Comparison of ENCODE assay signal across 28 cellular contexts in the genomic region with DNA sequence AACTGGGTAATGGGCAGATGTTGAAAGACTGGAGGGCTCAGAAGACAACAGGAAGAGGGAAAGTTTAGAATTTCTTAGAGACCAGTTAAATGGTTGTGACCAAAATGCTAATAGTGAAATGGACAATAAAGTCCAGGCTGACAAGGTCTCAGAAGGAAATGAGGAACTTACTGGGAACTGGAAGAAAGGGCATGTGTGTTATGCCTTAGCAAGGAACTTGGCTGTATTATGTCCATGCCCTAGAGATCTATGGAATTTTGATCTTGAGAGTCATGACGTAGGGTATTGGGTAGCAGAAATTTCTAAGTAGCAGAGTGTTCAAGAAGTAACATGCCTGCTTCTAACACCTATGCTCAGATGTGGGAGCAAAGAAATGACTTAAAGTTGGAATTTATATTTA.
"Had no signal": no experiment of that assay in that cellular context is flagged by ENCODE, and none has a peak within 500 bp of the region (broad histone marks: within the 10 kb centered on the region; RNA-seq: fewer than 3 reads in every experiment).

No MANE protein-coding gene starts in this region.

- ATAC-seq: activated naive CD4-positive, alpha-beta T cell treated with anti-CD3 and anti-CD28 coated beads, Interleukin-2, amount 50 U/mL, for 72 hours; activated T-cell treated with anti-CD3 and anti-CD28 coated beads, Interleukin-2, amount 50 U/mL, for 72 hours; esophagus mucosa; WTC11 had no signal

- H3K9me3 Mint-ChIP-seq: activated CD4-positive, alpha-beta memory T cell treated with anti-CD3 and anti-CD28 coated beads, Interleukin-2, amount 10 ng/mL, durations not matched to agents 7 days and 5 days; activated CD4-positive, alpha-beta T cell treated with anti-CD3 and anti-CD28 coated beads, Interleukin-2, amount 10 ng/mL, durations not matched to agents 7 days and 5 days; activated naive CD4-positive, alpha-beta T cell treated with anti-CD3 and anti-CD28 coated beads, Interleukin-2, amount 10 ng/mL, durations not matched to agents 7 days and 5 days; activated T-cell treated with anti-CD3 and anti-CD28 coated beads, Interleukin-2, amount 50 U/mL, for 24 hours; activated T-cell treated with anti-CD3 and anti-CD28 coated beads, Interleukin-2, amount 50 U/mL, for 72 hours had no signal

- H3K27me3 ChIP-seq: ascending aorta, breast epithelium, cardiac muscle cell, colonic mucosa had no signal

- H3K4me3 Mint-ChIP-seq: activated CD4-positive, alpha-beta memory T cell treated with anti-CD3 and anti-CD28 coated beads, Interleukin-2, amount 10 ng/mL, durations not matched to agents 7 days and 5 days; activated CD4-positive, alpha-beta T cell treated with anti-CD3 and anti-CD28 coated beads, Interleukin-2, amount 10 ng/mL, durations not matched to agents 7 days and 5 days; activated naive CD4-positive, alpha-beta T cell treated with anti-CD3 and anti-CD28 coated beads, Interleukin-2, amount 10 ng/mL, durations not matched to agents 7 days and 5 days; activated naive CD8-positive, alpha-beta T cell treated with anti-CD3 and anti-CD28 coated beads, Interleukin-2, amount 10 ng/mL, durations not matched to agents 7 days and 5 days; activated T-cell treated with anti-CD3 and anti-CD28 coated beads, Interleukin-2, amount 50 U/mL, for 24 hours; activated T-cell treated with anti-CD3 and anti-CD28 coated beads, Interleukin-2, amount 50 U/mL, for 72 hours; brain; WTC11 had no signal

- H3K27ac ChIP-seq: ascending aorta, breast epithelium, cardiac muscle cell, colonic mucosa, VCaP had no signal

- DNase-seq: activated CD4-positive, alpha-beta memory T cell treated with anti-CD3 and anti-CD28 coated beads, Interleukin-2, amount 10 ng/mL, durations not matched to agents 7 days and 5 days; activated CD4-positive, alpha-beta T cell treated with anti-CD3 and anti-CD28 coated beads for 1 hour; activated CD4-positive, alpha-beta T cell treated with anti-CD3 and anti-CD28 coated beads for 4 hours; activated CD4-positive, alpha-beta T cell treated with anti-CD3 and anti-CD28 coated beads, Interleukin-2, amount 10 ng/mL, durations not matched to agents 7 days and 5 days; activated CD4-positive, alpha-beta T cell treated with anti-CD3 and anti-CD28 coated beads, Interleukin-2, amount 50 U/mL, for 4 hours; activated CD8-positive, alpha-beta memory T cell treated with anti-CD3 and anti-CD28 coated beads, Interleukin-2, amount 50 U/mL, for 48 hours; activated gamma-delta T cell; activated naive CD4-positive, alpha-beta T cell; activated naive CD4-positive, alpha-beta T cell treated with anti-CD3 and anti-CD28 coated beads, Interleukin-2, amount 10 ng/mL, durations not matched to agents 7 days and 5 days; activated naive CD8-positive, alpha-beta T cell treated with anti-CD3 and anti-CD28 coated beads, Interleukin-2, amount 10 ng/mL, durations not matched to agents 7 days and 5 days; activated T-cell treated with anti-CD3 and anti-CD28 coated beads for 4 hours; activated T-cell treated with anti-CD3 and anti-CD28 coated beads, Interleukin-2, amount 50 U/mL, for 24 hours; activated T-cell treated with anti-CD3 and anti-CD28 coated beads, Interleukin-2, amount 50 U/mL, for 72 hours; central memory CD4-positive, alpha-beta T cell; cerebellar nuclear complex; colonic mucosa; effector CD8-positive, alpha-beta T cell; foreskin fibroblast; head of caudate nucleus; T-helper 2 cell had no signal

- H3K36me3 Mint-ChIP-seq: activated naive CD4-positive, alpha-beta T cell treated with anti-CD3 and anti-CD28 coated beads, Interleukin-2, amount 10 ng/mL, durations not matched to agents 7 days and 5 days had no signal

- H3K9me3 ChIP-seq: ascending aorta, breast epithelium, colonic mucosa had no signal

- H3K4me1 Mint-ChIP-seq: activated CD4-positive, alpha-beta memory T cell treated with anti-CD3 and anti-CD28 coated beads, Interleukin-2, amount 10 ng/mL, durations not matched to agents 7 days and 5 days; activated CD4-positive, alpha-beta T cell treated with anti-CD3 and anti-CD28 coated beads, Interleukin-2, amount 10 ng/mL, durations not matched to agents 7 days and 5 days; activated naive CD4-positive, alpha-beta T cell treated with anti-CD3 and anti-CD28 coated beads, Interleukin-2, amount 10 ng/mL, durations not matched to agents 7 days and 5 days; activated naive CD8-positive, alpha-beta T cell treated with anti-CD3 and anti-CD28 coated beads, Interleukin-2, amount 10 ng/mL, durations not matched to agents 7 days and 5 days; brain; WTC11 had no signal

- H3K36me3 ChIP-seq: breast epithelium, colonic mucosa had no signal

- H3K4me3 ChIP-seq: ascending aorta, breast epithelium, cardiac muscle cell, colonic mucosa had no signal

- H3K27me3 Mint-ChIP-seq: activated CD4-positive, alpha-beta memory T cell treated with anti-CD3 and anti-CD28 coated beads, Interleukin-2, amount 10 ng/mL, durations not matched to agents 7 days and 5 days; activated CD4-positive, alpha-beta T cell treated with anti-CD3 and anti-CD28 coated beads, Interleukin-2, amount 10 ng/mL, durations not matched to agents 7 days and 5 days; activated naive CD4-positive, alpha-beta T cell treated with anti-CD3 and anti-CD28 coated beads, Interleukin-2, amount 10 ng/mL, durations not matched to agents 7 days and 5 days; activated naive CD8-positive, alpha-beta T cell treated with anti-CD3 and anti-CD28 coated beads, Interleukin-2, amount 10 ng/mL, durations not matched to agents 7 days and 5 days; activated T-cell treated with anti-CD3 and anti-CD28 coated beads, Interleukin-2, amount 50 U/mL, for 24 hours; brain had no signal

- H3K4me1 ChIP-seq: ascending aorta, breast epithelium, colonic mucosa had no signal

- H3K27ac Mint-ChIP-seq: activated CD4-positive, alpha-beta memory T cell treated with anti-CD3 and anti-CD28 coated beads, Interleukin-2, amount 10 ng/mL, durations not matched to agents 7 days and 5 days; activated CD4-positive, alpha-beta T cell treated with anti-CD3 and anti-CD28 coated beads, Interleukin-2, amount 10 ng/mL, durations not matched to agents 7 days and 5 days; activated naive CD4-positive, alpha-beta T cell treated with anti-CD3 and anti-CD28 coated beads, Interleukin-2, amount 10 ng/mL, durations not matched to agents 7 days and 5 days; activated naive CD4-positive, alpha-beta T cell treated with anti-CD3 and anti-CD28 coated beads, Interleukin-2, amount 50 U/mL, for 72 hours; activated naive CD8-positive, alpha-beta T cell treated with anti-CD3 and anti-CD28 coated beads, Interleukin-2, amount 10 ng/mL, durations not matched to agents 7 days and 5 days; activated T-cell treated with anti-CD3 and anti-CD28 coated beads, Interleukin-2, amount 50 U/mL, for 24 hours; activated T-cell treated with anti-CD3 and anti-CD28 coated beads, Interleukin-2, amount 50 U/mL, for 72 hours; WTC11 had no signal
